ENCODE assay signal across 1 cellular context in the genomic region with DNA sequence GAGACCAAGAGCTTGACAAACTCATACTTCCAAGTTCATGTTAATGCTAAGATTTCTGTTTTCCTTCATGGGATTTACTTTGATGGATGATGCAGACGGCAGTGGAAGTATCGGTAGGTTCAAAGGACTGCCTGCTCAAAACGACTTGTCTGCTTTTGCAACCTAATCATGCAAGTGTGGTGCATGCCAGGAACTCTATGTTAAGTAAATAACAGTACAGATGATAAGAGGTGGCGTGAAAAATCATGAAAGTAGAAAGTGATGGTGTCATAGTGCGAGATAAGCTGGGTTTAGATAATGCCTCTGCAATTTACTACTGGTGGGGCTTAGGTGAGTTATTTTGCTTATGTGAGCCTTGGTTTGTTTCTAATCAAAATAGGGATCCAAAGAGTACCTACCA.
A peak's percentile ranks its signal among the peaks of the same experiment; 100 is the strongest.
TF ChIP-seq lines count a peak whose summit lies in the region.

No MANE protein-coding gene starts in this region.

TF ChIP-seq in HepG2, 621 proteins besides CTCF, POLR2A, EP300 and RAD21 (continued from another document):
- no peak for TF ChIP-seq KLF9 (CRISPR knock-in tag; IDR thresholded peaks at IDR 0.05; ENCODE audit: low read depth)
- TF ChIP-seq CENPX (CRISPR knock-in tag; IDR thresholded peaks at IDR 0.05) = no peak
- no peak for TF ChIP-seq RBAK (CRISPR knock-in tag; IDR thresholded peaks at IDR 0.05)
- TF ChIP-seq, protein P1, sequence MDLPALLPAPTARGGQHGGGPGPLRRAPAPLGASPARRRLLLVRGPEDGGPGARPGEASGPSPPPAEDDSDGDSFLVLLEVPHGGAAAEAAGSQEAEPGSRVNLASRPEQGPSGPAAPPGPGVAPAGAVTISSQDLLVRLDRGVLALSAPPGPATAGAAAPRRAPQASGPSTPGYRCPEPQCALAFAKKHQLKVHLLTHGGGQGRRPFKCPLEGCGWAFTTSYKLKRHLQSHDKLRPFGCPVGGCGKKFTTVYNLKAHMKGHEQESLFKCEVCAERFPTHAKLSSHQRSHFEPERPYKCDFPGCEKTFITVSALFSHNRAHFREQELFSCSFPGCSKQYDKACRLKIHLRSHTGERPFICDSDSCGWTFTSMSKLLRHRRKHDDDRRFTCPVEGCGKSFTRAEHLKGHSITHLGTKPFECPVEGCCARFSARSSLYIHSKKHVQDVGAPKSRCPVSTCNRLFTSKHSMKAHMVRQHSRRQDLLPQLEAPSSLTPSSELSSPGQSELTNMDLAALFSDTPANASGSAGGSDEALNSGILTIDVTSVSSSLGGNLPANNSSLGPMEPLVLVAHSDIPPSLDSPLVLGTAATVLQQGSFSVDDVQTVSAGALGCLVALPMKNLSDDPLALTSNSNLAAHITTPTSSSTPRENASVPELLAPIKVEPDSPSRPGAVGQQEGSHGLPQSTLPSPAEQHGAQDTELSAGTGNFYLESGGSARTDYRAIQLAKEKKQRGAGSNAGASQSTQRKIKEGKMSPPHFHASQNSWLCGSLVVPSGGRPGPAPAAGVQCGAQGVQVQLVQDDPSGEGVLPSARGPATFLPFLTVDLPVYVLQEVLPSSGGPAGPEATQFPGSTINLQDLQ (CRISPR knock-in tag; IDR thresholded peaks at IDR 0.05) = no peak
- TF ChIP-seq, protein P2, sequence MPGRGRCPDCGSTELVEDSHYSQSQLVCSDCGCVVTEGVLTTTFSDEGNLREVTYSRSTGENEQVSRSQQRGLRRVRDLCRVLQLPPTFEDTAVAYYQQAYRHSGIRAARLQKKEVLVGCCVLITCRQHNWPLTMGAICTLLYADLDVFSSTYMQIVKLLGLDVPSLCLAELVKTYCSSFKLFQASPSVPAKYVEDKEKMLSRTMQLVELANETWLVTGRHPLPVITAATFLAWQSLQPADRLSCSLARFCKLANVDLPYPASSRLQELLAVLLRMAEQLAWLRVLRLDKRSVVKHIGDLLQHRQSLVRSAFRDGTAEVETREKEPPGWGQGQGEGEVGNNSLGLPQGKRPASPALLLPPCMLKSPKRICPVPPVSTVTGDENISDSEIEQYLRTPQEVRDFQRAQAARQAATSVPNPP (CRISPR knock-in tag; IDR thresholded peaks at IDR 0.05) = no peak
- TF ChIP-seq ZNF670 (CRISPR knock-in tag; IDR thresholded peaks at IDR 0.05; ENCODE audit: borderline replicate concordance) = no peak
- TF ChIP-seq, protein P3, sequence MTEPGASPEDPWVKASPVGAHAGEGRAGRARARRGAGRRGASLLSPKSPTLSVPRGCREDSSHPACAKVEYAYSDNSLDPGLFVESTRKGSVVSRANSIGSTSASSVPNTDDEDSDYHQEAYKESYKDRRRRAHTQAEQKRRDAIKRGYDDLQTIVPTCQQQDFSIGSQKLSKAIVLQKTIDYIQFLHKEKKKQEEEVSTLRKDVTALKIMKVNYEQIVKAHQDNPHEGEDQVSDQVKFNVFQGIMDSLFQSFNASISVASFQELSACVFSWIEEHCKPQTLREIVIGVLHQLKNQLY (CRISPR knock-in tag; IDR thresholded peaks at IDR 0.05) = peak; percentile 54; the same call in 1 of the 2 replicates
- TF ChIP-seq, protein P4, sequence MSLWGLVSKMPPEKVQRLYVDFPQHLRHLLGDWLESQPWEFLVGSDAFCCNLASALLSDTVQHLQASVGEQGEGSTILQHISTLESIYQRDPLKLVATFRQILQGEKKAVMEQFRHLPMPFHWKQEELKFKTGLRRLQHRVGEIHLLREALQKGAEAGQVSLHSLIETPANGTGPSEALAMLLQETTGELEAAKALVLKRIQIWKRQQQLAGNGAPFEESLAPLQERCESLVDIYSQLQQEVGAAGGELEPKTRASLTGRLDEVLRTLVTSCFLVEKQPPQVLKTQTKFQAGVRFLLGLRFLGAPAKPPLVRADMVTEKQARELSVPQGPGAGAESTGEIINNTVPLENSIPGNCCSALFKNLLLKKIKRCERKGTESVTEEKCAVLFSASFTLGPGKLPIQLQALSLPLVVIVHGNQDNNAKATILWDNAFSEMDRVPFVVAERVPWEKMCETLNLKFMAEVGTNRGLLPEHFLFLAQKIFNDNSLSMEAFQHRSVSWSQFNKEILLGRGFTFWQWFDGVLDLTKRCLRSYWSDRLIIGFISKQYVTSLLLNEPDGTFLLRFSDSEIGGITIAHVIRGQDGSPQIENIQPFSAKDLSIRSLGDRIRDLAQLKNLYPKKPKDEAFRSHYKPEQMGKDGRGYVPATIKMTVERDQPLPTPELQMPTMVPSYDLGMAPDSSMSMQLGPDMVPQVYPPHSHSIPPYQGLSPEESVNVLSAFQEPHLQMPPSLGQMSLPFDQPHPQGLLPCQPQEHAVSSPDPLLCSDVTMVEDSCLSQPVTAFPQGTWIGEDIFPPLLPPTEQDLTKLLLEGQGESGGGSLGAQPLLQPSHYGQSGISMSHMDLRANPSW (CRISPR knock-in tag; IDR thresholded peaks at IDR 0.05; ENCODE audit: borderline replicate concordance) = no peak
- no peak for TF ChIP-seq JUN (CRISPR knock-in tag; IDR thresholded peaks at IDR 0.05)
- no peak for TF ChIP-seq ZNF556 (CRISPR knock-in tag; IDR thresholded peaks at IDR 0.05; ENCODE audit: borderline replicate concordance)
- TF ChIP-seq ZNF629 (CRISPR knock-in tag; conservative IDR thresholded peaks at IDR 0.05) = peak; percentile 42; the same call in 1 of the 2 replicates
- TF ChIP-seq, protein P5, sequence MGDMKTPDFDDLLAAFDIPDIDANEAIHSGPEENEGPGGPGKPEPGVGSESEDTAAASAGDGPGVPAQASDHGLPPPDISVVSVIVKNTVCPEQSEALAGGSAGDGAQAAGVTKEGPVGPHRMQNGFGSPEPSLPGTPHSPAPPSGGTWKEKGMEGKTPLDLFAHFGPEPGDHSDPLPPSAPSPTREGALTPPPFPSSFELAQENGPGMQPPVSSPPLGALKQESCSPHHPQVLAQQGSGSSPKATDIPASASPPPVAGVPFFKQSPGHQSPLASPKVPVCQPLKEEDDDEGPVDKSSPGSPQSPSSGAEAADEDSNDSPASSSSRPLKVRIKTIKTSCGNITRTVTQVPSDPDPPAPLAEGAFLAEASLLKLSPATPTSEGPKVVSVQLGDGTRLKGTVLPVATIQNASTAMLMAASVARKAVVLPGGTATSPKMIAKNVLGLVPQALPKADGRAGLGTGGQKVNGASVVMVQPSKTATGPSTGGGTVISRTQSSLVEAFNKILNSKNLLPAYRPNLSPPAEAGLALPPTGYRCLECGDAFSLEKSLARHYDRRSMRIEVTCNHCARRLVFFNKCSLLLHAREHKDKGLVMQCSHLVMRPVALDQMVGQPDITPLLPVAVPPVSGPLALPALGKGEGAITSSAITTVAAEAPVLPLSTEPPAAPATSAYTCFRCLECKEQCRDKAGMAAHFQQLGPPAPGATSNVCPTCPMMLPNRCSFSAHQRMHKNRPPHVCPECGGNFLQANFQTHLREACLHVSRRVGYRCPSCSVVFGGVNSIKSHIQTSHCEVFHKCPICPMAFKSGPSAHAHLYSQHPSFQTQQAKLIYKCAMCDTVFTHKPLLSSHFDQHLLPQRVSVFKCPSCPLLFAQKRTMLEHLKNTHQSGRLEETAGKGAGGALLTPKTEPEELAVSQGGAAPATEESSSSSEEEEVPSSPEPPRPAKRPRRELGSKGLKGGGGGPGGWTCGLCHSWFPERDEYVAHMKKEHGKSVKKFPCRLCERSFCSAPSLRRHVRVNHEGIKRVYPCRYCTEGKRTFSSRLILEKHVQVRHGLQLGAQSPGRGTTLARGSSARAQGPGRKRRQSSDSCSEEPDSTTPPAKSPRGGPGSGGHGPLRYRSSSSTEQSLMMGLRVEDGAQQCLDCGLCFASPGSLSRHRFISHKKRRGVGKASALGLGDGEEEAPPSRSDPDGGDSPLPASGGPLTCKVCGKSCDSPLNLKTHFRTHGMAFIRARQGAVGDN (CRISPR knock-in tag; IDR thresholded peaks at IDR 0.05) = no peak
